In genomic region chr3:159804726-159805410, GRCh38 we compare ENCODE assay signal across 8 cellular contexts. TPM values are rescaled to one million over a fixed set of nuclear protein-coding genes. Genes with fewer than 3 reads are reported as not detected.
DNase-seq lines count a peak whose midpoint lies in the region; ATAC-seq and TF ChIP-seq lines count a peak whose summit lies in the region.

No MANE protein-coding gene starts in this region.

- H4K5ac ChIP-seq in IMR-90 (ENCODE audit: low read depth, low read length): peak overlapping the region; percentile 12

- TF ChIP-seq CTCF in IMR-90 (conservative IDR thresholded peaks at IDR 0.05; ENCODE audit: low read depth, low read length): peak; percentile 95
- peak; percentile 92 to 94 for TF ChIP-seq CTCF in brain (conservative IDR thresholded peaks at IDR 0.05)

- ATAC-seq in GM21737 (IDR thresholded peaks at IDR 0.05; ENCODE audit: unreplicated experiment) (peak; percentile 92), IMR-90 (ENCODE audit: low read depth) (peak; percentile 93)

- BruUV-seq in IMR-90 (replicated peaks; lab: Mats Ljungman, UMichigan): no TSS peak

- H3K27ac Mint-ChIP-seq in brain: peak overlapping the region in 3 of 5 experiments; percentile 36 to 67 (median 48)

- dilution Hi-C loops in IMR-90 (cut with HindIII; ENCODE audit: low sequenced_read_pairs, unreplicated experiment): no loop called here

- peak overlapping the region; percentile 69 for H3K4ac ChIP-seq in IMR-90 (ENCODE audit: low read depth, low read length)

- no peak overlapping the region for H3K9ac ChIP-seq in IMR-90 (ENCODE audit: low read depth, low read length)

- H2BK15ac ChIP-seq in IMR-90 (ENCODE audit: low read depth, low read length): 0 out of 3 replicates have a peak overlapping the region, but pooled peaks have one; percentile 25

- no peak overlapping the region for H2AK9ac ChIP-seq in IMR-90 (replicated peaks; ENCODE audit: low read depth, low read length, poor library complexity)

- no peaks in the 10 kb centered on the region for H3K36me3 ChIP-seq in IMR-90 (ENCODE audit: control insufficient read depth, insufficient read depth, low read length)

- intact Hi-C loops in IMR-90 (cut with micrococcal nuclease): loop anchor here (1.0 to 10.0 kb wide), 6 partner anchors 39 to 542 kb away; no protein-coding TSS in a partner anchor

- TF ChIP-seq RAD21 in IMR-90 (IDR thresholded peaks at IDR 0.05; ENCODE audit: low read length): peak; percentile 98

- no peak overlapping the region for H3K18ac ChIP-seq in IMR-90 (ENCODE audit: low read depth, low read length)

- peaks cover 30% of the 10 kb centered on the region for H3K4me1 Mint-ChIP-seq in brain

- H3K36me3 Mint-ChIP-seq in brain: no peaks in the 10 kb centered on the region

- peaks cover 28 to 73% of the 10 kb centered on the region in 2 experiments for H3K79me1 ChIP-seq in IMR-90 (ENCODE audit: low read depth in 1 of 2, low read length in 2 of 2)

- peak overlapping the region in 1 of 2 experiments; percentile 48; a peak in 2 of 4 replicates for H4K8ac ChIP-seq in IMR-90 (ENCODE audit: low read depth in 2 of 2, low read length in 2 of 2)

- H2AFZ ChIP-seq in IMR-90 (replicated peaks; ENCODE audit: low read length, poor library complexity): no peak overlapping the region

- H3K14ac ChIP-seq in IMR-90 (replicated peaks; ENCODE audit: low read depth, low read length): peak overlapping the region; percentile 18; the same call in 1 of the 2 replicates

- no peaks in the 10 kb centered on the region for H3K9me3 Mint-ChIP-seq in brain

- H3K27ac ChIP-seq in IMR-90 (ENCODE audit: insufficient read depth, low read length): no peak overlapping the region

- no peaks in the 10 kb centered on the region for H3K27me3 ChIP-seq in IMR-90 (ENCODE audit: control insufficient read depth, insufficient read depth, low read length)

- H3K4me3 Mint-ChIP-seq in brain: no peak overlapping the region

- no peak for TF ChIP-seq POLR2A in IMR-90 (IDR thresholded peaks at IDR 0.05; ENCODE audit: low read depth, low read length)

- no peak overlapping the region for H3K23ac ChIP-seq in IMR-90 (ENCODE audit: low read depth, low read length)

- H3K4me2 ChIP-seq in IMR-90 (ENCODE audit: low read depth, low read length): no peak overlapping the region

- no peak overlapping the region for H3K4me3 ChIP-seq in IMR-90 (ENCODE audit: insufficient read depth, low read depth, low read length)

- no CpG with 5 or more reads among the region's 5 CpGs for WGBS in IMR-90 (ENCODE audit: extremely low coverage in 2 of 2, insufficient read length in 1 of 2), 2 experiments

- no peak overlapping the region for H3K56ac ChIP-seq in IMR-90 (ENCODE audit: extremely low read depth, insufficient read depth, low read length)

- H2BK5ac ChIP-seq in IMR-90 (ENCODE audit: low read depth, low read length, poor library complexity, severe bottlenecking): peak overlapping the region; percentile 10

- no peaks in the 10 kb centered on the region for H3K9me3 ChIP-seq in IMR-90 (ENCODE audit: control insufficient read depth, insufficient read depth, low read length)

- POLR2A ChIA-PET in IMR-90 (lab: Charles Lee; ENCODE audit: unreplicated experiment): no interaction called here

- DNase-seq in activated T-cell treated with anti-CD3 and anti-CD28 coated beads for 48 hours (ENCODE audit: low read depth) (peak; percentile 11), IMR-90 (peak; percentile 92), NOMO-1 treated with dmso at 0.1 percent for 144 hours (lab: John Stamatoyannopoulos, UW; ENCODE audit: unreplicated experiment) (peak; percentile 51), iris pigment epithelial cell (ENCODE audit: low read depth) (peak; percentile 91)
- no peak for DNase-seq in activated T-cell treated with anti-CD3 and anti-CD28 coated beads, Interleukin-2, amount 50 U/mL, for 1 hour
- peak; percentile 8 for DNase-seq in stimulated activated CD4-positive, alpha-beta T cell treated with anti-CD3 and anti-CD28 coated beads, Interleukin-4, amount 100 ng/mL, for 24 hours

- H3K27me3 Mint-ChIP-seq in brain: no peaks in the 10 kb centered on the region

- H3K4me1 ChIP-seq in IMR-90 (ENCODE audit: control insufficient read depth, insufficient read depth, low read length): peaks cover 22% of the 10 kb centered on the region

- H4K20me1 ChIP-seq in IMR-90 (ENCODE audit: insufficient read depth, low read length): peaks cover 19% of the 10 kb centered on the region

- in situ Hi-C loops in IMR-90 (cut with MboI; ENCODE audit: low sequenced_read_pairs): loop anchor here (5.0 to 10.0 kb wide), 3 partner anchors 188 to 538 kb away; no protein-coding TSS in a partner anchor

- peak overlapping the region; percentile 57; the same call in 1 of the 2 replicates for H2BK120ac ChIP-seq in IMR-90 (ENCODE audit: low read depth, low read length)

- peaks cover 7% of the 10 kb centered on the region for H3K9me1 ChIP-seq in IMR-90 (ENCODE audit: insufficient read depth, low read length)

- H2AK5ac ChIP-seq in IMR-90 (ENCODE audit: low read depth, low read length): no peak overlapping the region

- H4K91ac ChIP-seq in IMR-90 (ENCODE audit: insufficient read depth, low read depth, low read length): 0 out of 2 replicates have a peak overlapping the region, but pooled peaks have one; percentile 5

- H2BK20ac ChIP-seq in IMR-90 (ENCODE audit: low read depth, low read length): peak overlapping the region; percentile 40; the same call in 1 of the 2 replicates

- CTCF ChIA-PET in IMR-90 (lab: Yijun Ruan, JAX): interaction anchor here (0.6 to 2.5 kb wide), 26 partner anchors 11 to 1063 kb away, joined by 3 to 12 read pairs (median 4); no protein-coding TSS in a partner anchor

TF ChIP-seq in IMR-90, 13 proteins besides CTCF, POLR2A, EP300 and RAD21:
- TF ChIP-seq SMC3 (IDR thresholded peaks at IDR 0.05; ENCODE audit: low read depth, low read length): peak; percentile 96
- TF ChIP-seq RCOR1 (IDR thresholded peaks at IDR 0.05; ENCODE audit: insufficient replicate concordance, low read length): no peak

RNA-seq across cellular contexts. Expression of gene SCHIP1, which starts 34.8 kb away (rescaled TPM):
- total RNA-seq in IMR-90 (2012; rRNA removed): 5.0 and 5.4 TPM in 2 replicates
- polyA plus RNA-seq in IMR-90 (2012; rRNA removed): 2.8 and 3.9 TPM in 2 replicates
- 0.21 and 0.57 TPM in 2 replicates for polyA plus RNA-seq in IMR-90 (2012; cell fraction: cytosol; rRNA removed)
- 3.5 and 19.4 TPM in 2 replicates for polyA plus RNA-seq in IMR-90 (2012; cell fraction: nucleus; rRNA removed; ENCODE audit: low replicate concordance)
- polyA plus RNA-seq in brain (ENCODE audit: insufficient read depth, low read depth, low replicate concordance): 51.7 TPM
